21 cellular contexts compared by ENCODE assay signal in genomic region chr10:21889477-21890275, GRCh38.
DNase-seq lines count a peak whose midpoint lies in the region; ATAC-seq and TF ChIP-seq lines count a peak whose summit lies in the region.
"Had no signal": no experiment of that assay in that cellular context is flagged by ENCODE, and none has a peak within 500 bp of the region (broad histone marks: within the 10 kb centered on the region; RNA-seq: fewer than 3 reads in every experiment).

No MANE protein-coding gene starts in this region.

- no peaks in the 10 kb centered on the region for H4K20me1 ChIP-seq in MM.1S (ENCODE audit: insufficient read depth, low read length)
- no peaks in the 10 kb centered on the region for H4K20me1 ChIP-seq in neural progenitor cell (ENCODE audit: low read depth)

- peak overlapping the region; percentile 85 for H3K27ac ChIP-seq in MM.1S (ENCODE audit: low read length)
- H3K27ac ChIP-seq in neural progenitor cell: peak overlapping the region; percentile 35
- H3K27ac ChIP-seq: prostate gland had no signal

- no peak overlapping the region for H3K4me3 Mint-ChIP-seq in neural progenitor cell
- H3K4me3 Mint-ChIP-seq in T-helper 2 cell treated with Interferon-gamma antibody and Interleukin-4, amounts not matched to agents 5 μg/mL and 100 μg/mL, for 36 hours: no peak overlapping the region
- H3K4me3 Mint-ChIP-seq in activated T-helper 2 cell treated with anti-CD3 and anti-CD28 coated beads, Interferon-gamma antibody, Interleukin-2, Interleukin-4, amounts not matched to agents 10 μg/mL and 5 μg/mL and 100 μg/mL, durations not matched to agents 14 hours and 24 hours and 36 hours (ENCODE audit: low read depth): no peak overlapping the region
- H3K4me3 Mint-ChIP-seq: WTC11 had no signal

- H3K27me3 ChIP-seq in MM.1S (replicated peaks; ENCODE audit: insufficient read depth, low read length): no peaks in the 10 kb centered on the region
- no peaks in the 10 kb centered on the region for H3K27me3 ChIP-seq in neural progenitor cell

- DNase-seq in GM20000 (ENCODE audit: low spot score) (peak; percentile 3), MM.1S (peak; percentile 58), neural progenitor cell (ENCODE audit: low spot score) (no peak)
- DNase-seq in T-helper 2 cell treated with Interferon-gamma antibody and Interleukin-4, amounts not matched to agents 5 μg/mL and 100 μg/mL, for 36 hours (ENCODE audit: low spot score): no peak
- no peak for DNase-seq in activated T-helper 2 cell treated with anti-CD3 and anti-CD28 coated beads, Interferon-gamma antibody, Interleukin-2, Interleukin-4, amounts not matched to agents 10 μg/mL and 5 μg/mL and 100 μg/mL, durations not matched to agents 14 hours and 24 hours and 36 hours (ENCODE audit: low spot score)
- DNase-seq in stimulated activated CD4-positive, alpha-beta T cell treated with anti-CD3 and anti-CD28 coated beads, Interleukin-12 subunit alpha, Interleukin-12 subunit beta, amount 100 ng/mL, for 4 hours: no peak
- DNase-seq: activated CD8-positive, alpha-beta memory T cell treated with anti-CD3 and anti-CD28 coated beads, Interleukin-2, amount 50 U/mL, for 48 hours; activated effector memory CD4-positive, alpha-beta T cell treated with Interleukin-2 at 50 U/mL for 16 hours; cerebellar nuclear complex; kidney glomerular epithelial cell; NCI-H1092 treated with DMSO at 0.1 percent for 48 hours; NCI-H2029; NCI-H446; T-helper 9 cell; trophoblast cell had no signal

- intact Hi-C loops in activated T-helper 2 cell treated with anti-CD3 and anti-CD28 coated beads, Interferon-gamma antibody, Interleukin-2, Interleukin-4, amounts not matched to agents 10 μg/mL and 5 μg/mL and 100 μg/mL, durations not matched to agents 14 hours and 24 hours and 36 hours (cut with micrococcal nuclease): no loop called here

- TF ChIP-seq CTCF in GM20000 (IDR thresholded peaks at IDR 0.05; ENCODE audit: extremely low read depth, missing control alignments): no peak
- TF ChIP-seq CTCF in MM.1S (IDR thresholded peaks at IDR 0.05; ENCODE audit: low read length): no peak
- no peak for TF ChIP-seq CTCF in neural progenitor cell (IDR thresholded peaks at IDR 0.05)

- H3K9me3 Mint-ChIP-seq in neural progenitor cell: peaks cover 64% of the 10 kb centered on the region
- H3K9me3 Mint-ChIP-seq in T-helper 2 cell treated with Interferon-gamma antibody and Interleukin-4, amounts not matched to agents 5 μg/mL and 100 μg/mL, for 36 hours: peaks cover 55% of the 10 kb centered on the region
- H3K9me3 Mint-ChIP-seq in activated T-helper 2 cell treated with anti-CD3 and anti-CD28 coated beads, Interferon-gamma antibody, Interleukin-2, Interleukin-4, amounts not matched to agents 10 μg/mL and 5 μg/mL and 100 μg/mL, durations not matched to agents 14 hours and 24 hours and 36 hours: peaks cover 53% of the 10 kb centered on the region

- H3K9me3 ChIP-seq in MM.1S (replicated peaks; ENCODE audit: insufficient read depth, low read length) (no peaks in the 10 kb centered on the region), neural progenitor cell (ENCODE audit: low read depth) (peaks cover 2% of the 10 kb centered on the region)
- H3K9me3 ChIP-seq: prostate gland had no signal

- peaks cover 60% of the 10 kb centered on the region for H3K4me1 ChIP-seq in MM.1S (ENCODE audit: low read length)
- H3K4me1 ChIP-seq in neural progenitor cell: peaks cover 6% of the 10 kb centered on the region
- H3K4me1 ChIP-seq: prostate gland had no signal

- H3K4me2 ChIP-seq in MM.1S (ENCODE audit: low read depth, low read length) (peak overlapping the region; percentile 62), neural progenitor cell (no peak overlapping the region)

- H3K4me1 Mint-ChIP-seq in neural progenitor cell: no peaks in the 10 kb centered on the region
- H3K4me1 Mint-ChIP-seq in T-helper 2 cell treated with Interferon-gamma antibody and Interleukin-4, amounts not matched to agents 5 μg/mL and 100 μg/mL, for 36 hours (ENCODE audit: low read depth): peaks cover 27% of the 10 kb centered on the region
- H3K4me1 Mint-ChIP-seq in activated T-helper 2 cell treated with anti-CD3 and anti-CD28 coated beads, Interferon-gamma antibody, Interleukin-2, Interleukin-4, amounts not matched to agents 10 μg/mL and 5 μg/mL and 100 μg/mL, durations not matched to agents 14 hours and 24 hours and 36 hours (ENCODE audit: low read depth): peaks cover 27% of the 10 kb centered on the region
- H3K4me1 Mint-ChIP-seq: WTC11 had no signal

- H3K36me3 Mint-ChIP-seq in neural progenitor cell: peaks cover 49% of the 10 kb centered on the region
- peaks cover 25% of the 10 kb centered on the region for H3K36me3 Mint-ChIP-seq in T-helper 2 cell treated with Interferon-gamma antibody and Interleukin-4, amounts not matched to agents 5 μg/mL and 100 μg/mL, for 36 hours (ENCODE audit: low read depth)
- H3K36me3 Mint-ChIP-seq in activated T-helper 2 cell treated with anti-CD3 and anti-CD28 coated beads, Interferon-gamma antibody, Interleukin-2, Interleukin-4, amounts not matched to agents 10 μg/mL and 5 μg/mL and 100 μg/mL, durations not matched to agents 14 hours and 24 hours and 36 hours (ENCODE audit: low read depth): peaks cover 44% of the 10 kb centered on the region

- H3K9ac ChIP-seq in MM.1S (ENCODE audit: low read length) (peak overlapping the region; percentile 7; the same call in 1 of the 2 replicates), neural progenitor cell (no peak overlapping the region)

- H3K4me3 ChIP-seq in MM.1S (ENCODE audit: low read length) (peak overlapping the region; percentile 36; the same call in 1 of the 2 replicates), neural progenitor cell (no peak overlapping the region)
- H3K4me3 ChIP-seq: prostate gland had no signal

- no peaks in the 10 kb centered on the region for H3K27me3 Mint-ChIP-seq in neural progenitor cell (ENCODE audit: insufficient read depth, low read depth)
- no peaks in the 10 kb centered on the region for H3K27me3 Mint-ChIP-seq in T-helper 2 cell treated with Interferon-gamma antibody and Interleukin-4, amounts not matched to agents 5 μg/mL and 100 μg/mL, for 36 hours (ENCODE audit: low read depth)
- H3K27me3 Mint-ChIP-seq in activated T-helper 2 cell treated with anti-CD3 and anti-CD28 coated beads, Interferon-gamma antibody, Interleukin-2, Interleukin-4, amounts not matched to agents 10 μg/mL and 5 μg/mL and 100 μg/mL, durations not matched to agents 14 hours and 24 hours and 36 hours (ENCODE audit: low read depth): no peaks in the 10 kb centered on the region
- H3K27me3 Mint-ChIP-seq: CD4-positive, alpha-beta T cell had no signal

- no peaks in the 10 kb centered on the region for H3K9me2 ChIP-seq in MM.1S (replicated peaks; ENCODE audit: insufficient read depth, low read length)

- peak; percentile 35 for ATAC-seq in GM18498 (IDR thresholded peaks at IDR 0.05; ENCODE audit: unreplicated experiment)
- ATAC-seq: HepG2, Right ventricle myocardium inferior, WTC11 had no signal

- H3F3A ChIP-seq in MM.1S (ENCODE audit: insufficient read depth, low read length) (peaks cover 34% of the 10 kb centered on the region), neural progenitor cell (ENCODE audit: low read depth) (peaks cover 9% of the 10 kb centered on the region)

- H3K36me3 ChIP-seq in MM.1S (replicated peaks; ENCODE audit: insufficient read depth, low read length) (no peaks in the 10 kb centered on the region; the same call in 1 of the 2 replicates), neural progenitor cell (peaks cover 3% of the 10 kb centered on the region)
- H3K36me3 ChIP-seq: prostate gland had no signal

- H3K79me2 ChIP-seq in MM.1S (ENCODE audit: low read length) (peaks cover 51% of the 10 kb centered on the region), neural progenitor cell (ENCODE audit: low read depth) (no peaks in the 10 kb centered on the region)

- H2AFZ ChIP-seq in MM.1S (ENCODE audit: low read length): no peak overlapping the region
- H2AFZ ChIP-seq in neural progenitor cell (replicated peaks): no peak overlapping the region

- H3K27ac Mint-ChIP-seq in neural progenitor cell: no peak overlapping the region
- H3K27ac Mint-ChIP-seq in T-helper 2 cell treated with Interferon-gamma antibody and Interleukin-4, amounts not matched to agents 5 μg/mL and 100 μg/mL, for 36 hours: no peak overlapping the region
- no peak overlapping the region for H3K27ac Mint-ChIP-seq in activated T-helper 2 cell treated with anti-CD3 and anti-CD28 coated beads, Interferon-gamma antibody, Interleukin-2, Interleukin-4, amounts not matched to agents 10 μg/mL and 5 μg/mL and 100 μg/mL, durations not matched to agents 14 hours and 24 hours and 36 hours
- H3K27ac Mint-ChIP-seq: CD4-positive, alpha-beta T cell; WTC11 had no signal

Comparison
In these comparisons a context has a peak if more than half of its experiments do, and no peak if none do; other contexts are left out.
1. DNase-seq: peak in GM20000 (single experiment) and MM.1S (single experiment); none in neural progenitor cell (single experiment), T-helper 2 cell treated with Interferon-gamma antibody and Interleukin-4, amounts not matched to agents 5 μg/mL and 100 μg/mL, for 36 hours (single experiment), activated T-helper 2 cell treated with anti-CD3 and anti-CD28 coated beads, Interferon-gamma antibody, Interleukin-2, Interleukin-4, amounts not matched to agents 10 μg/mL and 5 μg/mL and 100 μg/mL, durations not matched to agents 14 hours and 24 hours and 36 hours (single experiment) and stimulated activated CD4-positive, alpha-beta T cell treated with anti-CD3 and anti-CD28 coated beads, Interleukin-12 subunit alpha, Interleukin-12 subunit beta, amount 100 ng/mL, for 4 hours (single experiment).